8 cellular contexts compared by ENCODE assay signal in genomic region chr7:124276005-124276606, GRCh38.
DNase-seq lines count a peak whose midpoint lies in the region; ATAC-seq and TF ChIP-seq lines count a peak whose summit lies in the region.

No MANE protein-coding gene starts in this region.

- peak; percentile 84 for ATAC-seq in GM18499 (IDR thresholded peaks at IDR 0.05; ENCODE audit: insufficient read depth, unreplicated experiment)
- peak; percentile 94 for ATAC-seq in HG02678 (IDR thresholded peaks at IDR 0.05; ENCODE audit: unreplicated experiment)

- H3K27me3 ChIP-seq in A673 (replicated peaks; ENCODE audit: insufficient read depth, low read depth, low read length, poor library complexity), result no peaks in the 10 kb centered on the region

- CTCF ChIA-PET in A673 (lab: Charles Lee), result no interaction called here

- BruUV-seq in A673 (replicated peaks; lab: Mats Ljungman, UMichigan), result no TSS peak

- POLR2A ChIA-PET in A673 (lab: Charles Lee; ENCODE audit: low non-redundant PET), result no interaction called here

- no peak overlapping the region for H3K27ac ChIP-seq in A673 (ENCODE audit: low read depth, low read length, poor library complexity, severe bottlenecking)

- no peaks in the 10 kb centered on the region for H3K4me1 ChIP-seq in A673 (ENCODE audit: insufficient read depth, low read length, poor library complexity, severe bottlenecking)

- intact Hi-C loops in A673 (cut with micrococcal nuclease; ENCODE audit: unreplicated experiment), result no loop called here
- intact Hi-C loops in posterior vena cava (cut with DNase I), result no loop called here
- intact Hi-C loops in CD14-positive monocyte (cut with micrococcal nuclease), result no loop called here

- DNase-seq in A673 (ENCODE audit: low spot score) (peak; percentile 58), NAMALWA (ENCODE audit: low spot score) (peak; percentile 84), cardiac fibroblast (ENCODE audit: low read depth in 2 of 2) (peak; percentile 6 to 10), posterior vena cava (ENCODE audit: low spot score) (no peak), CD14-positive monocyte (ENCODE audit: low spot score) (no peak)
- DNase-seq in stimulated activated CD8-positive, alpha-beta memory T cell treated with anti-CD3 and anti-CD28 coated beads, Interleukin-4, amount 100 ng/mL, for 48 hours, result peak; percentile 29

- no peaks in the 10 kb centered on the region for H3K4me1 Mint-ChIP-seq in CD14-positive monocyte

- no peaks in the 10 kb centered on the region for H3K27me3 Mint-ChIP-seq in CD14-positive monocyte (ENCODE audit: low read depth in 3 of 3)

- no peaks in the 10 kb centered on the region for H3K36me3 ChIP-seq in A673 (ENCODE audit: insufficient read depth, low read length, poor library complexity, severe bottlenecking)

- TF ChIP-seq CTCF in A673 (conservative IDR thresholded peaks at IDR 0.05; ENCODE audit: low read depth, low read length) (peak; percentile 72), cardiac fibroblast (IDR thresholded peaks at IDR 0.05; ENCODE audit: low read depth, low read length) (peak; percentile 28), CD14-positive monocyte (IDR thresholded peaks at IDR 0.05) (no peak)

- H3K9me3 Mint-ChIP-seq in CD14-positive monocyte, result peaks cover 0 to 8% (median 0%) of the 10 kb centered on the region in 7 donors

- no peak overlapping the region for H3K4me3 Mint-ChIP-seq in CD14-positive monocyte

- H3K27ac Mint-ChIP-seq in CD14-positive monocyte, result no peak overlapping the region

- no peaks in the 10 kb centered on the region for H3K9me3 ChIP-seq in A673 (ENCODE audit: low read depth, low read length, poor library complexity, severe bottlenecking)

- no peaks in the 10 kb centered on the region for H3K36me3 Mint-ChIP-seq in CD14-positive monocyte

- H3K4me3 ChIP-seq in A673 (ENCODE audit: low read depth, low read length, poor library complexity, severe bottlenecking) (no peak overlapping the region), cardiac fibroblast (replicated peaks in 1 of 2; ENCODE audit: low read depth in 2 of 2, low read length in 2 of 2) (no peak overlapping the region)

Comparison
In these comparisons a context has a peak if more than half of its experiments do, and no peak if none do; other contexts are left out.
1. DNase-seq: peak in A673 (single experiment), NAMALWA (single experiment), cardiac fibroblast (2 of 2) and stimulated activated CD8-positive, alpha-beta memory T cell treated with anti-CD3 and anti-CD28 coated beads, Interleukin-4, amount 100 ng/mL, for 48 hours (single experiment); none in posterior vena cava (single experiment) and CD14-positive monocyte (single experiment).